Comparison of ENCODE assay signal across 1 cellular context in the genomic region with DNA sequence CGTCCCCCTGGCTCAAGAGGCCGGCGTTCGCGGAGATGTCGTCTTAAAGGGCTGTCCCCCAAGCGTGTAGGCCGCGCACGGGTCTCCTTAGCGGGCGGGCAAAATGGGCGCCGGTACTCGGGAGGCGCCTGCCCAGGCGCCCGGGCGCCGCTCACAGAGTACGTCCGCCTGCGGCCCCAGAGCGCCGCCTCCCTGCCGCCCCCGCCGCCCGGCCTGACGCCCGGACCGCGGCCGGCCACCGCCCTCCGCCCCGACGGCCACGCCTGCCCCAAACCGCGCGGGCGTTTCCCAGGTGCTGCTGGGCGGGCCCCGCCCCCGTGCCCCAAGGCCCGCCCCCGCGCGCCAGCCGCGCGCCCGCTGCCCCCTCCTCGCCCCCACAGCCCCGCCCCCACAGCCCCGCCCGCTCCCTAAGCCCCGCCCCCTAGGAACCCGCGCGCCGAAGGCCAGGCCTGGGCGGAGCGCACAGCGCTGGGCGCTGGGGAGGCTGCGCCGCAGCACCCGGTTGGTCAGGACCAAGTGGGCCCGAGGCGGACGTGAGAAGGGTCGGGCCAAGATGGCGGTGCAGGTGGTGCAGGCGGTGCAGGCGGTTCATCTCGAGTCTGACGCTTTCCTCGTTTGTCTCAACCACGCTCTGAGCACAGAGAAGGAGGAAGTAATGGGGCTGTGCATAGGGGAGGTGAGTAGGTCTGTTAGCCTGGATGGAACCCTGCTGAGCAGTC.
A peak's percentile ranks its signal among the peaks of the same experiment; 100 is the strongest.
TF ChIP-seq lines count a peak whose summit lies in the region.

A gene (plus strand): TSS at position 534 of the 719 bp plus-strand sequence. CDS start 20 bp downstream, at position 554.
A gene with protein sequence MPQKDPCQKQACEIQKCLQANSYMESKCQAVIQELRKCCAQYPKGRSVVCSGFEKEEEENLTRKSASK (minus strand): TSS at position 162 of the 719 bp plus-strand sequence. CDS start 7,113 bp downstream, outside the sequence.
A gene with protein sequence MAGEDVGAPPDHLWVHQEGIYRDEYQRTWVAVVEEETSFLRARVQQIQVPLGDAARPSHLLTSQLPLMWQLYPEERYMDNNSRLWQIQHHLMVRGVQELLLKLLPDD (minus strand): TSS at position 162 of the 719 bp plus-strand sequence. CDS start 5,126 bp downstream, outside the sequence.

TF ChIP-seq in GM12878, 131 proteins besides CTCF, POLR2A, EP300 and RAD21 (continued from another document and continues in another):
- TF ChIP-seq, protein P1, sequence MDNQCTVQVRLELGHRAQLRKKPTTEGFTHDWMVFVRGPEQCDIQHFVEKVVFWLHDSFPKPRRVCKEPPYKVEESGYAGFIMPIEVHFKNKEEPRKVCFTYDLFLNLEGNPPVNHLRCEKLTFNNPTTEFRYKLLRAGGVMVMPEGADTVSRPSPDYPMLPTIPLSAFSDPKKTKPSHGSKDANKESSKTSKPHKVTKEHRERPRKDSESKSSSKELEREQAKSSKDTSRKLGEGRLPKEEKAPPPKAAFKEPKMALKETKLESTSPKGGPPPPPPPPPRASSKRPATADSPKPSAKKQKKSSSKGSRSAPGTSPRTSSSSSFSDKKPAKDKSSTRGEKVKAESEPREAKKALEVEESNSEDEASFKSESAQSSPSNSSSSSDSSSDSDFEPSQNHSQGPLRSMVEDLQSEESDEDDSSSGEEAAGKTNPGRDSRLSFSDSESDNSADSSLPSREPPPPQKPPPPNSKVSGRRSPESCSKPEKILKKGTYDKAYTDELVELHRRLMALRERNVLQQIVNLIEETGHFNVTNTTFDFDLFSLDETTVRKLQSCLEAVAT (IDR thresholded peaks at IDR 0.05) = no peak
- TF ChIP-seq CHD4 (IDR thresholded peaks at IDR 0.05) (no peak), NR2F1 (conservative IDR thresholded peaks at IDR 0.05) (0 out of 2 replicates have a peak, but pooled peaks have one; percentile 17), FOXK2 (IDR thresholded peaks at IDR 0.05) (no peak), POLR2AphosphoS5 (IDR thresholded peaks at IDR 0.05; ENCODE audit: low read length) (peak; percentile 64; the same call in 1 of the 2 replicates), ZNF384 (IDR thresholded peaks at IDR 0.05; ENCODE audit: borderline replicate concordance, low read depth, low read length) (no peak), MTA3 (IDR thresholded peaks at IDR 0.05; ENCODE audit: borderline replicate concordance, low read length) (no peak), JUNB (IDR thresholded peaks at IDR 0.05) (no peak), BACH1 (IDR thresholded peaks at IDR 0.05; ENCODE audit: borderline replicate concordance) (0 out of 2 replicates have a peak, but pooled peaks have one; percentile 10), IKZF1 (conservative IDR thresholded peaks at IDR 0.05) (peak; percentile 37; the same call in 1 of the 2 replicates), KLF5 (IDR thresholded peaks at IDR 0.05; ENCODE audit: partially characterized antibody) (no peak), BMI1 (IDR thresholded peaks at IDR 0.05; ENCODE audit: borderline replicate concordance) (no peak), YY1 (IDR thresholded peaks at IDR 0.05; ENCODE audit: low read depth, low read length) (peak; percentile 93), SIN3A (IDR thresholded peaks at IDR 0.05; ENCODE audit: low read depth, low read length) (no peak), CEBPB (IDR thresholded peaks at IDR 0.05; ENCODE audit: borderline replicate concordance in 1 of 2, low read depth in 2 of 2, low read length in 2 of 2) (no peak), MTA2 (IDR thresholded peaks at IDR 0.05; ENCODE audit: low read depth) (no peak), HDAC6 (IDR thresholded peaks at IDR 0.05; ENCODE audit: unreplicated experiment) (no peak), SRF (IDR thresholded peaks at IDR 0.05; ENCODE audit: low read depth in 2 of 2, low read length in 2 of 2) (no peak), NR2C1 (IDR thresholded peaks at IDR 0.05) (no peak), SP1 (IDR thresholded peaks at IDR 0.05; ENCODE audit: low read depth, low read length) (no peak), NRF1 (conservative IDR thresholded peaks at IDR 0.05; ENCODE audit: low read depth, low read length) (no peak; the same call in 1 of the 2 replicates), CBX5 (IDR thresholded peaks at IDR 0.05; ENCODE audit: low read depth) (no peak), MXI1 (IDR thresholded peaks at IDR 0.05; ENCODE audit: low read depth, low read length) (no peak), MEF2A (IDR thresholded peaks at IDR 0.05; ENCODE audit: insufficient read depth, low read depth, low read length) (no peak), ZSCAN29 (IDR thresholded peaks at IDR 0.05) (no peak), NFXL1 (IDR thresholded peaks at IDR 0.05; ENCODE audit: borderline replicate concordance) (no peak), ZNF274 (IDR thresholded peaks at IDR 0.05; ENCODE audit: insufficient read depth, insufficient read length) (no peak), ATF7 (IDR thresholded peaks at IDR 0.05; ENCODE audit: low read depth) (no peak), RAD51 (IDR thresholded peaks at IDR 0.05) (no peak), GATAD2B (conservative IDR thresholded peaks at IDR 0.05; ENCODE audit: low read depth) (no peak), FOXM1 (IDR thresholded peaks at IDR 0.05; ENCODE audit: low read depth, low read length) (no peak), RBBP5 (conservative IDR thresholded peaks at IDR 0.05) (no peak), TAF1 (IDR thresholded peaks at IDR 0.05; ENCODE audit: borderline replicate concordance, low read depth, low read length) (peak; percentile 80), NR2C2 (IDR thresholded peaks at IDR 0.05; ENCODE audit: borderline replicate concordance, control insufficient read depth, insufficient read length, low read depth) (no peak), CHD2 (IDR thresholded peaks at IDR 0.05; ENCODE audit: borderline replicate concordance, low read depth, low read length) (no peak), JUND (IDR thresholded peaks at IDR 0.05; ENCODE audit: low read depth, low read length) (no peak), RUNX3 (IDR thresholded peaks at IDR 0.05; ENCODE audit: low read length) (no peak), MYC (IDR thresholded peaks at IDR 0.05; ENCODE audit: insufficient read depth, insufficient read length, insufficient replicate concordance, low read length, severe bottlenecking) (no peak), ZZZ3 (IDR thresholded peaks at IDR 0.05; ENCODE audit: control insufficient read depth, insufficient read length, low read depth) (no peak), CREB1 (IDR thresholded peaks at IDR 0.05; ENCODE audit: low read depth) (peak; percentile 3; the same call in 1 of the 2 replicates), POLR2AphosphoS2 (IDR thresholded peaks at IDR 0.05; ENCODE audit: low read depth, low read length) (peak; percentile 58; the same call in 1 of the 2 replicates), HDGF (IDR thresholded peaks at IDR 0.05) (no peak)
- TF ChIP-seq, protein P2, sequence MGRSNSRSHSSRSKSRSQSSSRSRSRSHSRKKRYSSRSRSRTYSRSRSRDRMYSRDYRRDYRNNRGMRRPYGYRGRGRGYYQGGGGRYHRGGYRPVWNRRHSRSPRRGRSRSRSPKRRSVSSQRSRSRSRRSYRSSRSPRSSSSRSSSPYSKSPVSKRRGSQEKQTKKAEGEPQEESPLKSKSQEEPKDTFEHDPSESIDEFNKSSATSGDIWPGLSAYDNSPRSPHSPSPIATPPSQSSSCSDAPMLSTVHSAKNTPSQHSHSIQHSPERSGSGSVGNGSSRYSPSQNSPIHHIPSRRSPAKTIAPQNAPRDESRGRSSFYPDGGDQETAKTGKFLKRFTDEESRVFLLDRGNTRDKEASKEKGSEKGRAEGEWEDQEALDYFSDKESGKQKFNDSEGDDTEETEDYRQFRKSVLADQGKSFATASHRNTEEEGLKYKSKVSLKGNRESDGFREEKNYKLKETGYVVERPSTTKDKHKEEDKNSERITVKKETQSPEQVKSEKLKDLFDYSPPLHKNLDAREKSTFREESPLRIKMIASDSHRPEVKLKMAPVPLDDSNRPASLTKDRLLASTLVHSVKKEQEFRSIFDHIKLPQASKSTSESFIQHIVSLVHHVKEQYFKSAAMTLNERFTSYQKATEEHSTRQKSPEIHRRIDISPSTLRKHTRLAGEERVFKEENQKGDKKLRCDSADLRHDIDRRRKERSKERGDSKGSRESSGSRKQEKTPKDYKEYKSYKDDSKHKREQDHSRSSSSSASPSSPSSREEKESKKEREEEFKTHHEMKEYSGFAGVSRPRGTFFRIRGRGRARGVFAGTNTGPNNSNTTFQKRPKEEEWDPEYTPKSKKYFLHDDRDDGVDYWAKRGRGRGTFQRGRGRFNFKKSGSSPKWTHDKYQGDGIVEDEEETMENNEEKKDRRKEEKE (IDR thresholded peaks at IDR 0.05) = no peak
- TF ChIP-seq, protein P3, sequence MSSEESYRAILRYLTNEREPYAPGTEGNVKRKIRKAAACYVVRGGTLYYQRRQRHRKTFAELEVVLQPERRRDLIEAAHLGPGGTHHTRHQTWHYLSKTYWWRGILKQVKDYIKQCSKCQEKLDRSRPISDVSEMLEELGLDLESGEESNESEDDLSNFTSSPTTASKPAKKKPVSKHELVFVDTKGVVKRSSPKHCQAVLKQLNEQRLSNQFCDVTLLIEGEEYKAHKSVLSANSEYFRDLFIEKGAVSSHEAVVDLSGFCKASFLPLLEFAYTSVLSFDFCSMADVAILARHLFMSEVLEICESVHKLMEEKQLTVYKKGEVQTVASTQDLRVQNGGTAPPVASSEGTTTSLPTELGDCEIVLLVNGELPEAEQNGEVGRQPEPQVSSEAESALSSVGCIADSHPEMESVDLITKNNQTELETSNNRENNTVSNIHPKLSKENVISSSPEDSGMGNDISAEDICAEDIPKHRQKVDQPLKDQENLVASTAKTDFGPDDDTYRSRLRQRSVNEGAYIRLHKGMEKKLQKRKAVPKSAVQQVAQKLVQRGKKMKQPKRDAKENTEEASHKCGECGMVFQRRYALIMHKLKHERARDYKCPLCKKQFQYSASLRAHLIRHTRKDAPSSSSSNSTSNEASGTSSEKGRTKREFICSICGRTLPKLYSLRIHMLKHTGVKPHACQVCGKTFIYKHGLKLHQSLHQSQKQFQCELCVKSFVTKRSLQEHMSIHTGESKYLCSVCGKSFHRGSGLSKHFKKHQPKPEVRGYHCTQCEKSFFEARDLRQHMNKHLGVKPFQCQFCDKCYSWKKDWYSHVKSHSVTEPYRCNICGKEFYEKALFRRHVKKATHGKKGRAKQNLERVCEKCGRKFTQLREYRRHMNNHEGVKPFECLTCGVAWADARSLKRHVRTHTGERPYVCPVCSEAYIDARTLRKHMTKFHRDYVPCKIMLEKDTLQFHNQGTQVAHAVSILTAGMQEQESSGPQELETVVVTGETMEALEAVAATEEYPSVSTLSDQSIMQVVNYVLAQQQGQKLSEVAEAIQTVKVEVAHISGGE (CRISPR knock-in tag; IDR thresholded peaks at IDR 0.05) = no peak
- TF ChIP-seq, protein P4, sequence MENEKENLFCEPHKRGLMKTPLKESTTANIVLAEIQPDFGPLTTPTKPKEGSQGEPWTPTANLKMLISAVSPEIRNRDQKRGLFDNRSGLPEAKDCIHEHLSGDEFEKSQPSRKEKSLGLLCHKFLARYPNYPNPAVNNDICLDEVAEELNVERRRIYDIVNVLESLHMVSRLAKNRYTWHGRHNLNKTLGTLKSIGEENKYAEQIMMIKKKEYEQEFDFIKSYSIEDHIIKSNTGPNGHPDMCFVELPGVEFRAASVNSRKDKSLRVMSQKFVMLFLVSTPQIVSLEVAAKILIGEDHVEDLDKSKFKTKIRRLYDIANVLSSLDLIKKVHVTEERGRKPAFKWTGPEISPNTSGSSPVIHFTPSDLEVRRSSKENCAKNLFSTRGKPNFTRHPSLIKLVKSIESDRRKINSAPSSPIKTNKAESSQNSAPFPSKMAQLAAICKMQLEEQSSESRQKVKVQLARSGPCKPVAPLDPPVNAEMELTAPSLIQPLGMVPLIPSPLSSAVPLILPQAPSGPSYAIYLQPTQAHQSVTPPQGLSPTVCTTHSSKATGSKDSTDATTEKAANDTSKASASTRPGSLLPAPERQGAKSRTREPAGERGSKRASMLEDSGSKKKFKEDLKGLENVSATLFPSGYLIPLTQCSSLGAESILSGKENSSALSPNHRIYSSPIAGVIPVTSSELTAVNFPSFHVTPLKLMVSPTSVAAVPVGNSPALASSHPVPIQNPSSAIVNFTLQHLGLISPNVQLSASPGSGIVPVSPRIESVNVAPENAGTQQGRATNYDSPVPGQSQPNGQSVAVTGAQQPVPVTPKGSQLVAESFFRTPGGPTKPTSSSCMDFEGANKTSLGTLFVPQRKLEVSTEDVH (IDR thresholded peaks at IDR 0.05; ENCODE audit: low read depth, partially characterized antibody) = no peak
- TF ChIP-seq, protein P5, sequence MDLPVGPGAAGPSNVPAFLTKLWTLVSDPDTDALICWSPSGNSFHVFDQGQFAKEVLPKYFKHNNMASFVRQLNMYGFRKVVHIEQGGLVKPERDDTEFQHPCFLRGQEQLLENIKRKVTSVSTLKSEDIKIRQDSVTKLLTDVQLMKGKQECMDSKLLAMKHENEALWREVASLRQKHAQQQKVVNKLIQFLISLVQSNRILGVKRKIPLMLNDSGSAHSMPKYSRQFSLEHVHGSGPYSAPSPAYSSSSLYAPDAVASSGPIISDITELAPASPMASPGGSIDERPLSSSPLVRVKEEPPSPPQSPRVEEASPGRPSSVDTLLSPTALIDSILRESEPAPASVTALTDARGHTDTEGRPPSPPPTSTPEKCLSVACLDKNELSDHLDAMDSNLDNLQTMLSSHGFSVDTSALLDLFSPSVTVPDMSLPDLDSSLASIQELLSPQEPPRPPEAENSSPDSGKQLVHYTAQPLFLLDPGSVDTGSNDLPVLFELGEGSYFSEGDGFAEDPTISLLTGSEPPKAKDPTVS (IDR thresholded peaks at IDR 0.05; ENCODE audit: low read depth, low read length) = no peak
- TF ChIP-seq, protein P6, sequence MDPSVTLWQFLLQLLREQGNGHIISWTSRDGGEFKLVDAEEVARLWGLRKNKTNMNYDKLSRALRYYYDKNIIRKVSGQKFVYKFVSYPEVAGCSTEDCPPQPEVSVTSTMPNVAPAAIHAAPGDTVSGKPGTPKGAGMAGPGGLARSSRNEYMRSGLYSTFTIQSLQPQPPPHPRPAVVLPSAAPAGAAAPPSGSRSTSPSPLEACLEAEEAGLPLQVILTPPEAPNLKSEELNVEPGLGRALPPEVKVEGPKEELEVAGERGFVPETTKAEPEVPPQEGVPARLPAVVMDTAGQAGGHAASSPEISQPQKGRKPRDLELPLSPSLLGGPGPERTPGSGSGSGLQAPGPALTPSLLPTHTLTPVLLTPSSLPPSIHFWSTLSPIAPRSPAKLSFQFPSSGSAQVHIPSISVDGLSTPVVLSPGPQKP (IDR thresholded peaks at IDR 0.05; ENCODE audit: low read depth, low read length) = no peak
- TF ChIP-seq, protein P7, sequence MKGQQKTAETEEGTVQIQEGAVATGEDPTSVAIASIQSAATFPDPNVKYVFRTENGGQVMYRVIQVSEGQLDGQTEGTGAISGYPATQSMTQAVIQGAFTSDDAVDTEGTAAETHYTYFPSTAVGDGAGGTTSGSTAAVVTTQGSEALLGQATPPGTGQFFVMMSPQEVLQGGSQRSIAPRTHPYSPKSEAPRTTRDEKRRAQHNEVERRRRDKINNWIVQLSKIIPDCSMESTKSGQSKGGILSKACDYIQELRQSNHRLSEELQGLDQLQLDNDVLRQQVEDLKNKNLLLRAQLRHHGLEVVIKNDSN (IDR thresholded peaks at IDR 0.05; ENCODE audit: borderline replicate concordance, extremely low read length, insufficient read depth, low read depth, low read length) = no peak
